36 cellular contexts compared by ENCODE assay signal in genomic region chr1:18789246-18789645, GRCh38.
"Had no signal": no experiment of that assay in that cellular context is flagged by ENCODE, and none has a peak within 500 bp of the region (broad histone marks: within the 10 kb centered on the region; RNA-seq: fewer than 3 reads in every experiment).

No MANE protein-coding gene starts in this region.

- H3K27ac ChIP-seq: adrenal gland, ascending aorta, body of pancreas, brain microvascular endothelial cell, breast epithelium, cardiac muscle cell had no signal

- ATAC-seq: activated naive CD4-positive, alpha-beta T cell treated with anti-CD3 and anti-CD28 coated beads, Interleukin-2, amount 50 U/mL, for 72 hours; activated naive CD8-positive, alpha-beta T cell treated with anti-CD3 and anti-CD28 coated beads, Interleukin-2, amount 50 U/mL, for 24 hours; activated T-cell treated with anti-CD3 and anti-CD28 coated beads, Interleukin-2, amount 50 U/mL, for 4 hours; activated T-cell treated with anti-CD3 and anti-CD28 coated beads, Interleukin-2, amount 50 U/mL, for 72 hours; activated T-helper 17 cell treated with anti-CD3 and anti-CD28 coated beads, Interleukin-2, amount 50 U/mL, for 72 hours; body of pancreas had no signal

- H3K4me1 Mint-ChIP-seq: activated naive CD4-positive, alpha-beta T cell treated with anti-CD3 and anti-CD28 coated beads, Interleukin-2, amount 10 ng/mL, durations not matched to agents 7 days and 5 days; activated naive CD4-positive, alpha-beta T cell treated with anti-CD3 and anti-CD28 coated beads, Interleukin-2, amount 50 U/mL, for 24 hours; activated naive CD8-positive, alpha-beta T cell treated with anti-CD3 and anti-CD28 coated beads for 36 hours; activated naive CD8-positive, alpha-beta T cell treated with anti-CD3 and anti-CD28 coated beads, Interleukin-2, amount 10 ng/mL, durations not matched to agents 7 days and 5 days; activated naive CD8-positive, alpha-beta T cell treated with anti-CD3 and anti-CD28 coated beads, Interleukin-2, amount 50 U/mL, for 24 hours; activated T-helper 17 cell treated with anti-CD3 and anti-CD28 coated beads, Interleukin-2, amount 50 U/mL, for 72 hours; central memory CD8-positive, alpha-beta T cell had no signal

- H3K27me3 ChIP-seq: adrenal gland, ascending aorta, cardiac muscle cell had no signal

- DNase-seq: activated effector memory CD4-positive, alpha-beta T cell treated with anti-CD3 and anti-CD28 coated beads, Interleukin-2, amount 50 U/mL, for 16 hours; activated effector memory CD4-positive, alpha-beta T cell treated with Interleukin-2 at 50 U/mL for 16 hours; activated gamma-delta T cell; activated gamma-delta T cell treated with Interleukin-2 at 50 U/mL for 16 hours; activated naive CD4-positive, alpha-beta T cell; activated naive CD4-positive, alpha-beta T cell treated with anti-CD3 and anti-CD28 coated beads for 36 hours; activated naive CD4-positive, alpha-beta T cell treated with anti-CD3 and anti-CD28 coated beads, Interleukin-2, amount 10 ng/mL, durations not matched to agents 7 days and 5 days; activated naive CD4-positive, alpha-beta T cell treated with anti-CD3 and anti-CD28 coated beads, Interleukin-2, amount 50 U/mL, for 16 hours; activated naive CD4-positive, alpha-beta T cell treated with Interleukin-2 at 50 U/mL for 16 hours; activated naive CD8-positive, alpha-beta T cell treated with anti-CD3 and anti-CD28 coated beads for 36 hours; activated naive CD8-positive, alpha-beta T cell treated with anti-CD3 and anti-CD28 coated beads, Interleukin-2, amount 10 ng/mL, durations not matched to agents 7 days and 5 days; activated naive CD8-positive, alpha-beta T cell treated with anti-CD3 and anti-CD28 coated beads, Interleukin-2, amount 50 U/mL, for 24 hours; activated T-cell treated with anti-CD3 and anti-CD28 coated beads, Interleukin-2, amount 50 U/mL, for 24 hours; activated T-cell treated with anti-CD3 and anti-CD28 coated beads, Interleukin-2, amount 50 U/mL, for 4 hours; activated T-cell treated with anti-CD3 and anti-CD28 coated beads, Interleukin-2, amount 50 U/mL, for 48 hours; activated T-cell treated with anti-CD3 and anti-CD28 coated beads, Interleukin-2, amount 50 U/mL, for 72 hours; adrenal gland; amniotic stem cell; amygdala; anterior cingulate cortex; aorta; body of pancreas; brain microvascular endothelial cell; central memory CD4-positive, alpha-beta T cell; cerebellar nuclear complex had no signal

- H3K4me3 Mint-ChIP-seq: activated naive CD4-positive, alpha-beta T cell treated with anti-CD3 and anti-CD28 coated beads for 36 hours; activated naive CD4-positive, alpha-beta T cell treated with anti-CD3 and anti-CD28 coated beads, Interleukin-2, amount 10 ng/mL, durations not matched to agents 7 days and 5 days; activated naive CD4-positive, alpha-beta T cell treated with anti-CD3 and anti-CD28 coated beads, Interleukin-2, amount 50 U/mL, for 24 hours; activated naive CD8-positive, alpha-beta T cell; activated naive CD8-positive, alpha-beta T cell treated with anti-CD3 and anti-CD28 coated beads for 36 hours; activated naive CD8-positive, alpha-beta T cell treated with anti-CD3 and anti-CD28 coated beads, Interleukin-2, amount 10 ng/mL, durations not matched to agents 7 days and 5 days; activated naive CD8-positive, alpha-beta T cell treated with anti-CD3 and anti-CD28 coated beads, Interleukin-2, amount 50 U/mL, for 24 hours; activated T-cell treated with anti-CD3 and anti-CD28 coated beads, Interleukin-2, amount 50 U/mL, for 24 hours; activated T-cell treated with anti-CD3 and anti-CD28 coated beads, Interleukin-2, amount 50 U/mL, for 4 hours; activated T-cell treated with anti-CD3 and anti-CD28 coated beads, Interleukin-2, amount 50 U/mL, for 72 hours; activated T-helper 1 cell treated with anti-CD3 and anti-CD28 coated beads, Interleukin-12 subunit alpha, Interleukin-12 subunit beta, Interleukin-2, Interleukin-4 antibody, amounts not matched to agents 30 ng/mL and 10 ng/mL and 1 ng/mL, durations not matched to agents 14 hours and 24 hours and 36 hours; activated T-helper 17 cell treated with anti-CD3 and anti-CD28 coated beads, Interleukin-2, amount 50 U/mL, for 72 hours; brain; central memory CD8-positive, alpha-beta T cell had no signal

- H3K9me3 Mint-ChIP-seq: activated naive CD4-positive, alpha-beta T cell treated with anti-CD3 and anti-CD28 coated beads, Interleukin-2, amount 10 ng/mL, durations not matched to agents 7 days and 5 days; activated naive CD4-positive, alpha-beta T cell treated with anti-CD3 and anti-CD28 coated beads, Interleukin-2, amount 50 U/mL, for 24 hours; activated naive CD4-positive, alpha-beta T cell treated with anti-CD3 and anti-CD28 coated beads, Interleukin-2, amount 50 U/mL, for 72 hours; activated naive CD8-positive, alpha-beta T cell treated with anti-CD3 and anti-CD28 coated beads for 36 hours; activated naive CD8-positive, alpha-beta T cell treated with anti-CD3 and anti-CD28 coated beads, Interleukin-2, amount 10 ng/mL, durations not matched to agents 7 days and 5 days; activated T-helper 1 cell treated with anti-CD3 and anti-CD28 coated beads, Interleukin-12 subunit alpha, Interleukin-12 subunit beta, Interleukin-2, Interleukin-4 antibody, amounts not matched to agents 30 ng/mL and 10 ng/mL and 1 ng/mL, durations not matched to agents 14 hours and 24 hours and 36 hours; activated T-helper 17 cell treated with anti-CD3 and anti-CD28 coated beads, Interleukin-2, amount 50 U/mL, for 72 hours; activated T-helper 2 cell treated with anti-CD3 and anti-CD28 coated beads, Interferon-gamma antibody, Interleukin-2, Interleukin-4, amounts not matched to agents 10 μg/mL and 5 μg/mL and 100 μg/mL, durations not matched to agents 14 hours and 24 hours and 36 hours; central memory CD8-positive, alpha-beta T cell had no signal

- H3K27ac Mint-ChIP-seq: activated naive CD4-positive, alpha-beta T cell treated with anti-CD3 and anti-CD28 coated beads for 36 hours; activated naive CD4-positive, alpha-beta T cell treated with anti-CD3 and anti-CD28 coated beads, Interleukin-2, amount 10 ng/mL, durations not matched to agents 7 days and 5 days; activated naive CD4-positive, alpha-beta T cell treated with anti-CD3 and anti-CD28 coated beads, Interleukin-2, amount 50 U/mL, for 24 hours; activated naive CD4-positive, alpha-beta T cell treated with anti-CD3 and anti-CD28 coated beads, Interleukin-2, amount 50 U/mL, for 72 hours; activated naive CD8-positive, alpha-beta T cell; activated naive CD8-positive, alpha-beta T cell treated with anti-CD3 and anti-CD28 coated beads for 36 hours; activated naive CD8-positive, alpha-beta T cell treated with anti-CD3 and anti-CD28 coated beads, Interleukin-2, amount 10 ng/mL, durations not matched to agents 7 days and 5 days; activated naive CD8-positive, alpha-beta T cell treated with anti-CD3 and anti-CD28 coated beads, Interleukin-2, amount 50 U/mL, for 24 hours; activated T-cell treated with anti-CD3 and anti-CD28 coated beads, Interleukin-2, amount 50 U/mL, for 24 hours; activated T-cell treated with anti-CD3 and anti-CD28 coated beads, Interleukin-2, amount 50 U/mL, for 72 hours; activated T-helper 1 cell treated with anti-CD3 and anti-CD28 coated beads, Interleukin-12 subunit alpha, Interleukin-12 subunit beta, Interleukin-2, Interleukin-4 antibody, amounts not matched to agents 30 ng/mL and 10 ng/mL and 1 ng/mL, durations not matched to agents 14 hours and 24 hours and 36 hours; activated T-helper 17 cell treated with anti-CD3 and anti-CD28 coated beads, Interleukin-2, amount 50 U/mL, for 72 hours; activated T-helper 2 cell treated with anti-CD3 and anti-CD28 coated beads, Interferon-gamma antibody, Interleukin-2, Interleukin-4, amounts not matched to agents 10 μg/mL and 5 μg/mL and 100 μg/mL, durations not matched to agents 14 hours and 24 hours and 36 hours; brain had no signal

- H3K36me3 Mint-ChIP-seq: activated naive CD4-positive, alpha-beta T cell treated with anti-CD3 and anti-CD28 coated beads, Interleukin-2, amount 10 ng/mL, durations not matched to agents 7 days and 5 days; activated naive CD4-positive, alpha-beta T cell treated with anti-CD3 and anti-CD28 coated beads, Interleukin-2, amount 50 U/mL, for 24 hours; activated naive CD4-positive, alpha-beta T cell treated with anti-CD3 and anti-CD28 coated beads, Interleukin-2, amount 50 U/mL, for 72 hours; activated naive CD8-positive, alpha-beta T cell; activated naive CD8-positive, alpha-beta T cell treated with anti-CD3 and anti-CD28 coated beads for 36 hours; activated naive CD8-positive, alpha-beta T cell treated with anti-CD3 and anti-CD28 coated beads, Interleukin-2, amount 10 ng/mL, durations not matched to agents 7 days and 5 days; brain had no signal

- H3K4me3 ChIP-seq: adrenal gland, ascending aorta, body of pancreas, breast epithelium, cardiac muscle cell had no signal

- H3K4me1 ChIP-seq: adrenal gland, ascending aorta, body of pancreas, breast epithelium had no signal

- H3K36me3 ChIP-seq: adrenal gland, ascending aorta, brain microvascular endothelial cell, breast epithelium, cardiac muscle cell had no signal

- H3K9me3 ChIP-seq: adrenal gland, ascending aorta, body of pancreas, breast epithelium had no signal
